8 cellular contexts compared by ENCODE assay signal in the genomic region with DNA sequence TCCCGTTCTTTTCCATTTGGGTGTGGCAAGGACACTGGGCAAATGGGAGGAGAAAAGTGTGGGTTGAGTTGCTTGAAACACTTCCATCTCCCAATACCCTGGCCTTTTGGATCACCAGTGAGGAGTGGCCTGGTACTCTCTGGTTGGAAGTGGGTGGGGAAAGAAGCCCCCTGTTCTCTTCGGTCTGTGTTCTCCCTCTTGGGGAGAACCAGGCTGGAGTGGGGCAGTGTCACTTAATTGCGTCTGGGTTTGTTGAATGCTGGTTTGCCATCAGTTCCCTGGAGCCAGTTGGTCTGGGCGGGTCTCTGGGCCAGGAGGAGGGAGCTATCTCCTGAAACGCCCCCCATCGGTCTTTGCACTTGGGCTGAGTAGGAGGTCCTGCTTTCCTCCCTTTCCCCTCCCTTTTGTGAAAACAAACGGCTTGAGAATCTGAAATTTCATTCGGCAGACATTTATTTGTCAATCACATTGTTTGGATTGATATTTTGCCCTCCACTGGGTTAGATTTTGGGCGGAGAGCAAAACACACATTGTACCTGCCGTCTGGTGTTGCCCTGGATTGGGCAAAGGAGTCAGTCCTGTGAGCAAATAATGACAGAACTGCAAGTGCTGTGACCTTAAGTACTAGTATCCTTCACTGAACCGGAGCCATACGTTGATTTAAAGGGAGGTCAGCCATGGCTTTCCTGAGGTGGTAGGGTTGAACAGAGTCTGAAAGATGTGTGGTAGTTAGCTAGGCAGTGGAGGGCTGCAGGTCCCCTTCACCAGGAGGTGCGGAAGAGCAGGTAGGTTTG. TPM values are rescaled to one million over a fixed set of nuclear protein-coding genes. Genes with fewer than 3 reads are reported as not detected.
A peak's percentile ranks its signal among the peaks of the same experiment; 100 is the strongest.
DNase-seq lines count a peak whose midpoint lies in the region; ATAC-seq, FAIRE-seq and TF ChIP-seq lines count a peak whose summit lies in the region.

No MANE protein-coding gene starts in this region.

- TF ChIP-seq CTCF in HepG2 (CRISPR knock-in tag; IDR thresholded peaks at IDR 0.05): peak; percentile 51
- TF ChIP-seq CTCF in vagina (IDR thresholded peaks at IDR 0.05): no peak

- 3% methylated on average over 12 of the region's 13 CpGs for WGBS in HepG2 (ENCODE audit: low lambda C conversion rate)

- in situ Hi-C loops in HepG2 (cut with HindIII; ENCODE audit: extremely low pct_ligation_motif_present, low pct_unique_long_range_greater_than_20kb): no loop called here

- peaks cover 63% of the 10 kb centered on the region for H3K79me2 ChIP-seq in HepG2 (ENCODE audit: insufficient read depth, low read length)

- TF ChIP-seq RAD21 in HepG2 (CRISPR knock-in tag; IDR thresholded peaks at IDR 0.05): no peak

- peak; percentile 33 for DNase-seq in 8988T
- peak; percentile 31 for DNase-seq in HEK293T (ENCODE audit: extremely low spot score)
- no peak for DNase-seq in adipocyte (ENCODE audit: low read depth)
- DNase-seq in HepG2 (ENCODE audit: low spot score): peak; percentile 75
- DNase-seq in vagina (ENCODE audit: extremely low spot score in 2 of 2): no peak
- DNase-seq in amygdala (lab: John Stamatoyannopoulos, UW): no peak
- DNase-seq in DMS153 treated with DMSO at 0.1 percent for 48 hours (lab: John Stamatoyannopoulos, UW; ENCODE audit: unreplicated experiment): no peak

- H3K4me3 ChIP-seq in adipocyte (ENCODE audit: low read length) (peak overlapping the region; percentile 92), HepG2 (replicated peaks in 1 of 3; ENCODE audit: insufficient read depth in 1 of 3, low read depth in 2 of 3, low read length in 3 of 3) (peak overlapping the region; percentile 76 to 95 (median 92)), vagina (peak overlapping the region; percentile 68 to 92)

- TF ChIP-seq POLR2A in HepG2 (IDR thresholded peaks at IDR 0.05; ENCODE audit: insufficient read depth in 1 of 2, low read depth in 2 of 2, low read length in 2 of 2) (peak; percentile 52 to 65; a peak in 2 of 4 replicates), vagina (IDR thresholded peaks at IDR 0.05) (no peak)

- ATAC-seq in HepG2: peak; percentile 77
- no peak for ATAC-seq in HG02884 (IDR thresholded peaks at IDR 0.05; ENCODE audit: unreplicated experiment)

- no peaks in the 10 kb centered on the region for H3K9me3 ChIP-seq in adipocyte (ENCODE audit: control insufficient read depth, low read length)
- H3K9me3 ChIP-seq in HepG2 (ENCODE audit: low read length): no peaks in the 10 kb centered on the region
- no peaks in the 10 kb centered on the region for H3K9me3 ChIP-seq in vagina

- TF ChIP-seq EP300 in HepG2 (IDR thresholded peaks at IDR 0.05; ENCODE audit: low read depth in 2 of 2, low read length in 2 of 2) (no peak), HepG2 (CRISPR knock-in tag; IDR thresholded peaks at IDR 0.05; ENCODE audit: borderline replicate concordance) (no peak)

- peak; percentile 50 for FAIRE-seq in HepG2 (lab: Jason Lieb, UNC)

- H3K4me1 ChIP-seq in adipocyte (ENCODE audit: control insufficient read depth, insufficient read depth, low read length): peaks cover 17% of the 10 kb centered on the region
- peaks cover 41% of the 10 kb centered on the region for H3K4me1 ChIP-seq in HepG2 (ENCODE audit: insufficient read depth, low read length)
- peaks cover 31% of the 10 kb centered on the region for H3K4me1 ChIP-seq in vagina

- TSS peak; percentile 50 for BruUV-seq in HepG2 (replicated peaks; lab: Mats Ljungman, UMichigan)

- intact Hi-C loops in HepG2 (cut with micrococcal nuclease; ENCODE audit: unreplicated experiment) (loop anchor here (1.0 to 5.0 kb wide), 2 partner anchors 17 to 74 kb away; no protein-coding TSS in a partner anchor), vagina (cut with DNase I) (no loop called here)

- no peaks in the 10 kb centered on the region for H3K36me3 ChIP-seq in adipocyte (ENCODE audit: control insufficient read depth, insufficient read depth, low read length, severe bottlenecking)
- peaks cover 0 to 5% of the 10 kb centered on the region in 2 experiments; a peak in 2 of 5 replicates for H3K36me3 ChIP-seq in HepG2 (replicated peaks in 1 of 2; ENCODE audit: control insufficient read depth in 1 of 2, insufficient read depth in 2 of 2, low read length in 2 of 2)
- no peaks in the 10 kb centered on the region for H3K36me3 ChIP-seq in vagina

- H3K4me2 ChIP-seq in HepG2 (ENCODE audit: low read depth, low read length): peak overlapping the region; percentile 88

- peaks cover 44% of the 10 kb centered on the region for H4K20me1 ChIP-seq in HepG2 (ENCODE audit: insufficient read depth, low read length)

- H3K9ac ChIP-seq in adipocyte (ENCODE audit: low read length): peak overlapping the region; percentile 90
- H3K9ac ChIP-seq in HepG2 (ENCODE audit: insufficient read depth, low read depth, low read length): peak overlapping the region; percentile 96

- peak overlapping the region; percentile 68 for H3K27ac ChIP-seq in HepG2 (ENCODE audit: extremely low read length, insufficient read depth, low read length)
- peak overlapping the region; percentile 25 for H3K27ac ChIP-seq in vagina

- CTCF ChIA-PET in HEK293T (lab: Yijun Ruan, JAX): interaction anchor here (0.7 kb wide), 1 partner anchor 8 kb away, joined by 3 read pairs; no protein-coding TSS in a partner anchor
- CTCF ChIA-PET in HepG2 (lab: Yijun Ruan, JAX; ENCODE audit: low intra/inter-chr PET ratio, low total read pairs): no interaction called here

- H2AFZ ChIP-seq in HepG2 (ENCODE audit: low read length): no peak overlapping the region

- H3K27me3 ChIP-seq in adipocyte (replicated peaks; ENCODE audit: control insufficient read depth, insufficient read depth, low read length) (peaks cover 3% of the 10 kb centered on the region), HepG2 (ENCODE audit: control insufficient read depth in 1 of 2, insufficient read depth in 2 of 2, low read length in 2 of 2) (peaks cover 0 to 11% of the 10 kb centered on the region in 2 experiments; a peak in 1 of 5 replicates), vagina (no peaks in the 10 kb centered on the region)

- POLR2A ChIA-PET in HEK293T (lab: Yijun Ruan, JAX): interaction anchor here (1.0 to 2.6 kb wide), 6 partner anchors 9 to 133 kb away, joined by 3 to 13 read pairs (median 6); a partner anchor contains a TSS
- POLR2A ChIA-PET in HepG2 (lab: Yijun Ruan, JAX): interaction anchor here (1.0 to 3.0 kb wide), 3 partner anchors 15 to 89 kb away, joined by 4 to 19 read pairs (median 6); no protein-coding TSS in a partner anchor

TF ChIP-seq in HEK293T, 16 proteins besides CTCF, POLR2A, EP300 and RAD21 (continues in another document):
- TF ChIP-seq FOXK2 (IDR thresholded peaks at IDR 0.05) (no peak), TARDBP (IDR thresholded peaks at IDR 0.05) (no peak)

TF ChIP-seq in HepG2, 621 proteins besides CTCF, POLR2A, EP300 and RAD21 (continues in another document):
- TF ChIP-seq RFXAP (CRISPR knock-in tag; IDR thresholded peaks at IDR 0.05; ENCODE audit: borderline replicate concordance) (no peak), ZNF33B (CRISPR knock-in tag; IDR thresholded peaks at IDR 0.05) (0 out of 2 replicates have a peak, but pooled peaks have one; percentile 59)

RNA-seq across cellular contexts. Expression of a gene that starts 1.6 kb away (rescaled TPM):
- 19.5 and 51.3 TPM in 2 replicates for total RNA-seq in HepG2 (2016; rRNA removed; fragmentation: Illumina TruSeq; extraction: Trizol)
- 13.0 and 13.1 TPM in 2 replicates for total RNA-seq in HepG2 (2016; cell fraction: cytosol; rRNA removed; fragmentation: Illumina TruSeq; extraction: Trizol; ENCODE audit: low read depth)
- total RNA-seq in HepG2 (2016; cell fraction: insoluble cytoplasmic fraction; rRNA removed; fragmentation: Illumina TruSeq; extraction: Trizol): 19.8 and 48.1 TPM in 2 replicates
- total RNA-seq in HepG2 (2016; cell fraction: membrane; rRNA removed; fragmentation: Illumina TruSeq; extraction: Trizol): 12.9 and 15.5 TPM in 2 replicates
- total RNA-seq in HepG2 (2016; cell fraction: nucleus; rRNA removed; fragmentation: Illumina TruSeq; extraction: Trizol): 46.1 and 55.1 TPM in 2 replicates
- 65.3 and 74.3 TPM in 2 replicates for polyA plus RNA-seq in HepG2 (2011; rRNA removed)
- polyA plus RNA-seq in HepG2 (2011; cell fraction: cytosol; rRNA removed): 68.0 and 77.8 TPM in 2 replicates
- 56.4 and 59.5 TPM in 2 replicates for polyA plus RNA-seq in HepG2 (2011; cell fraction: nucleus; rRNA removed)
- polyA plus RNA-seq in HepG2 (2012): 60.1 and 65.8 TPM in 2 replicates
- polyA plus RNA-seq in HepG2 (2016; cell fraction: cytosol; fragmentation: Illumina TruSeq; extraction: Trizol; ENCODE audit: low read depth): 9.4 and 9.5 TPM in 2 replicates
- polyA plus RNA-seq in HepG2 (2016; cell fraction: insoluble cytoplasmic fraction; fragmentation: Illumina TruSeq; extraction: Trizol; ENCODE audit: low read depth): 26.4 and 30.6 TPM in 2 replicates
- polyA plus RNA-seq in HepG2 (2016; cell fraction: membrane; fragmentation: Illumina TruSeq; extraction: Trizol; ENCODE audit: low read depth): 13.4 and 13.9 TPM in 2 replicates
- 125 and 129 TPM in 2 replicates for polyA plus RNA-seq in HepG2 (2016; cell fraction: nucleus; fragmentation: Illumina TruSeq; extraction: Trizol; ENCODE audit: insufficient read depth, low read depth)
- 15.2 and 37.2 TPM in 2 replicates for polyA minus RNA-seq in HepG2 (2011; rRNA and poly(A)+ RNA removed; ENCODE audit: low replicate concordance)
- 23.6 and 33.0 TPM in 2 replicates for polyA minus RNA-seq in HepG2 (2011; cell fraction: cytosol; rRNA and poly(A)+ RNA removed)
- 37.1 and 44.5 TPM in 2 replicates for polyA minus RNA-seq in HepG2 (2011; cell fraction: nucleus; rRNA and poly(A)+ RNA removed)
- total RNA-seq in vagina: 18.9 TPM

RNA-seq across cellular contexts. Expression of a gene that starts 40.9 kb away (rescaled TPM):
- not detected in 2 replicates for total RNA-seq in HepG2 (2016; rRNA removed; fragmentation: Illumina TruSeq; extraction: Trizol)
- total RNA-seq in HepG2 (2016; cell fraction: cytosol; rRNA removed; fragmentation: Illumina TruSeq; extraction: Trizol; ENCODE audit: low read depth): not detected in 2 replicates
- total RNA-seq in HepG2 (2016; cell fraction: insoluble cytoplasmic fraction; rRNA removed; fragmentation: Illumina TruSeq; extraction: Trizol): not detected in 2 replicates
- total RNA-seq in HepG2 (2016; cell fraction: membrane; rRNA removed; fragmentation: Illumina TruSeq; extraction: Trizol): not detected in 2 replicates
- total RNA-seq in HepG2 (2016; cell fraction: nucleus; rRNA removed; fragmentation: Illumina TruSeq; extraction: Trizol): not detected in 2 replicates
- 0.04 TPM in 1 of 2 replicates, not detected in the other for polyA plus RNA-seq in HepG2 (2011; rRNA removed)
- not detected in 2 replicates for polyA plus RNA-seq in HepG2 (2011; cell fraction: cytosol; rRNA removed)
- polyA plus RNA-seq in HepG2 (2011; cell fraction: nucleus; rRNA removed): 0.03 TPM in 2 replicates
- not detected in 2 replicates for polyA plus RNA-seq in HepG2 (2012)
- not detected in 2 replicates for polyA plus RNA-seq in HepG2 (2016; cell fraction: cytosol; fragmentation: Illumina TruSeq; extraction: Trizol; ENCODE audit: low read depth)
- polyA plus RNA-seq in HepG2 (2016; cell fraction: insoluble cytoplasmic fraction; fragmentation: Illumina TruSeq; extraction: Trizol; ENCODE audit: low read depth): not detected in 2 replicates
- polyA plus RNA-seq in HepG2 (2016; cell fraction: membrane; fragmentation: Illumina TruSeq; extraction: Trizol; ENCODE audit: low read depth): not detected in 2 replicates
- polyA plus RNA-seq in HepG2 (2016; cell fraction: nucleus; fragmentation: Illumina TruSeq; extraction: Trizol; ENCODE audit: insufficient read depth, low read depth): not detected in 2 replicates
- polyA minus RNA-seq in HepG2 (2011; rRNA and poly(A)+ RNA removed; ENCODE audit: low replicate concordance): not detected in 2 replicates
- polyA minus RNA-seq in HepG2 (2011; cell fraction: cytosol; rRNA and poly(A)+ RNA removed): not detected in 2 replicates
- polyA minus RNA-seq in HepG2 (2011; cell fraction: nucleus; rRNA and poly(A)+ RNA removed): not detected in 2 replicates
- total RNA-seq in vagina: 0.25 TPM

Comparison
In these comparisons a context has a peak if more than half of its experiments do, and no peak if none do; other contexts are left out.
1. DNase-seq: peak in 8988T (single experiment), HEK293T (single experiment) and HepG2 (single experiment); none in adipocyte (single experiment), vagina (0 of 2), amygdala (0 of 56) and DMS153 treated with DMSO at 0.1 percent for 48 hours (single experiment).
2. POLR2A ChIP-seq: peak in HepG2 (2 of 2); none in vagina (0 of 2).
3. Peak in every context shown above with its lines, with median percentiles within 50 percentile points of each other: H3K4me3 ChIP-seq.